Comparison of ENCODE assay signal across 8 cellular contexts in the genomic region with DNA sequence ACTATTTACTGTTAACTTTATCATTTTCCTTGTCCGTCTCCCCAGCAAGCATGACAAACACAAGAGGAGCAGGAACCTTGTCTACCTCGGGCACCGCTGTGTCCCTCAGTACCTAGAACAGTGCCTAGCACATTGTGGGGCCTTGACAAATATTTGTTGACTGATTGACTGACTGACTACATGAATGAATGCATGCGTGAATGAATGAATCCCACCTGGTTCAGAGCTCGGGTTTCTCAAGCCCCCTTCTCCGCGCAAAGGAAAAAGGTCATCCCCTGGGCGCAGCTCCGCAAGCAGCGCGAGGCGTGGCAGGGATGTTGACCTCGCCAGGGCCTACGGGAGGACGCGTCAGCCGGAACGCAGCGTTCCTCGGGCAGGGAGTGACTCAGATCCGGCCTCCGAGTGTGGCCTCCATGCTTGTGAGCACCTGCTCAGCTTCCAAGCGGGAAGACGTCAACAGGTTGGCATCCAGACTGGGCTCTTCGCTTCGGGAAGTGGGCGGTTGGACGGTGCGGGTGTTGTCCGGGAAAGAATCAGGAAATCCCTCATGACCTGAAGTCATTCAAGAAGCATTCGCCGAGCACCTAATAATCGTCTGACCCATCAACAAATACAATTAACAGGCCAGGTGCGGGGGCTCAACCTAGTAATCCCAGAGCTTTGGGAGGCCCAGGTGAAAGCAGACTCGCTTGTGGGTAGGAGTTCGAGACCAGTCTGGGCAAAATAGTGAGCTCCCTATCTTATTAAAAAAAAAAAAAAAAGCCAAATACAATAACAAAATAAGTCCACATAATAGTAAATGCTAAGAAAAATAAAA. TPM values are rescaled to one million over a fixed set of nuclear protein-coding genes. Genes with fewer than 3 reads are reported as not detected.
DNase-seq lines count a peak whose midpoint lies in the region; ATAC-seq, FAIRE-seq and TF ChIP-seq lines count a peak whose summit lies in the region.

No MANE protein-coding gene starts in this region.

- H2BK5ac ChIP-seq in H1 (ENCODE audit: low read depth, low read length): peak overlapping the region; percentile 50

- no peak overlapping the region for H3K18ac ChIP-seq in H1 (ENCODE audit: extremely low read depth, low read length)

- no peak for DNase-seq in SJSA1 (ENCODE audit: low read depth in 1 of 2, low spot score in 2 of 2)
- DNase-seq in H1 (ENCODE audit: low read depth in 1 of 2, low spot score in 2 of 2): no peak
- peak; percentile 84 to 92 for DNase-seq in uterus
- DNase-seq in NCI-H1105 treated with DMSO at 0.1 percent for 48 hours (lab: John Stamatoyannopoulos, UW): no peak
- no peak for DNase-seq in cerebellar nuclear complex (lab: John Stamatoyannopoulos, UW)

- no peak overlapping the region for H3K4ac ChIP-seq in H1 (replicated peaks; ENCODE audit: insufficient read length, low read depth, low read length)

- H3K36me3 ChIP-seq in SJSA1: no peaks in the 10 kb centered on the region
- no peaks in the 10 kb centered on the region for H3K36me3 ChIP-seq in H1 (ENCODE audit: control insufficient read depth in 2 of 4, insufficient read depth in 4 of 4, low read length in 3 of 4)
- no peaks in the 10 kb centered on the region for H3K36me3 ChIP-seq in mucosa of rectum (ENCODE audit: control insufficient read depth in 2 of 2, insufficient read depth in 2 of 2, low read length in 2 of 2)
- H3K36me3 ChIP-seq in uterus: no peaks in the 10 kb centered on the region

- H3K9me3 ChIP-seq in SJSA1 (replicated peaks) (no peaks in the 10 kb centered on the region), H1 (ENCODE audit: insufficient read depth in 2 of 2, low read depth in 1 of 2, low read length in 1 of 2) (no peaks in the 10 kb centered on the region), mucosa of rectum (ENCODE audit: control insufficient read depth in 2 of 2, low read length in 2 of 2) (no peaks in the 10 kb centered on the region), uterus (no peaks in the 10 kb centered on the region)

- H2AK5ac ChIP-seq in H1 (ENCODE audit: low read depth, low read length): no peak overlapping the region

- H3K4me1 ChIP-seq in SJSA1 (replicated peaks): peaks cover 14% of the 10 kb centered on the region
- peaks cover 0 to 9% (median 1%) of the 10 kb centered on the region in 4 experiments; a peak in 4 of 7 replicates for H3K4me1 ChIP-seq in H1 (replicated peaks in 1 of 4; ENCODE audit: control insufficient read depth in 3 of 4, insufficient read depth in 4 of 4, low read length in 3 of 4)
- peaks cover 8 to 13% of the 10 kb centered on the region in 2 donors for H3K4me1 ChIP-seq in mucosa of rectum (ENCODE audit: control insufficient read depth in 2 of 2, insufficient read depth in 2 of 2, low read length in 2 of 2)
- no peaks in the 10 kb centered on the region for H3K4me1 ChIP-seq in uterus

- H4K5ac ChIP-seq in H1 (ENCODE audit: insufficient read length, low read depth, low read length): no peak overlapping the region

- no peak overlapping the region for H3K14ac ChIP-seq in H1 (ENCODE audit: insufficient read length)

- no peaks in the 10 kb centered on the region for H3K79me1 ChIP-seq in H1 (ENCODE audit: low read depth, low read length)

- ATAC-seq in GM18858 (IDR thresholded peaks at IDR 0.05; ENCODE audit: unreplicated experiment) (peak; percentile 14), HG02885 (IDR thresholded peaks at IDR 0.05; ENCODE audit: poor library complexity, unreplicated experiment) (peak; percentile 48)

- WGBS in H1 (ENCODE audit: extremely low coverage in 1 of 2, insufficient coverage in 1 of 2, insufficient read length in 1 of 2, insufficient replicate concordance in 2 of 2, low coverage in 1 of 2, low lambda C conversion rate in 2 of 2, missing lambda C conversion rate in 1 of 2), 2 experiments: 83% methylated on average over 36 of the region's 36 CpGs; no CpG with 5 or more reads in 1 of the 2 experiments

- no peak overlapping the region for H4K91ac ChIP-seq in H1 (replicated peaks; ENCODE audit: insufficient read length, low read length)

- no peak for TF ChIP-seq CTCF in H1 (IDR thresholded peaks at IDR 0.05; ENCODE audit: control extremely low read depth in 1 of 3, insufficient read depth in 1 of 3, low read depth in 1 of 3, low read length in 3 of 3)
- no peak for TF ChIP-seq CTCF in uterus (IDR thresholded peaks at IDR 0.05)

- H2BK20ac ChIP-seq in H1 (ENCODE audit: low read length): no peak overlapping the region

- H4K20me1 ChIP-seq in H1 (replicated peaks in 1 of 2; ENCODE audit: control insufficient read depth in 1 of 2, insufficient read depth in 2 of 2, low read length in 2 of 2): no peaks in the 10 kb centered on the region

- CTCF ChIA-PET in H1 (lab: Charles Lee; ENCODE audit: partially characterized antibody): interaction anchor here (1.3 to 3.3 kb wide), 3 partner anchors 10 to 21 kb away, joined by 4 to 22 read pairs (median 6); no protein-coding TSS in a partner anchor

- H3K4me2 ChIP-seq in H1 (ENCODE audit: insufficient read depth in 1 of 2, low read depth in 2 of 2, low read length in 2 of 2): peak overlapping the region; percentile 69 to 86

- H3K27me3 ChIP-seq in SJSA1 (replicated peaks) (no peaks in the 10 kb centered on the region), H1 (replicated peaks in 1 of 4; ENCODE audit: control insufficient read depth in 3 of 4, extremely low read depth in 1 of 4, insufficient read depth in 3 of 4, low read length in 3 of 4) (no peaks in the 10 kb centered on the region), mucosa of rectum (ENCODE audit: control insufficient read depth in 2 of 2, insufficient read depth in 2 of 2, low read length in 2 of 2) (no peaks in the 10 kb centered on the region), uterus (no peaks in the 10 kb centered on the region)

- no peak overlapping the region for H3K56ac ChIP-seq in H1 (replicated peaks; ENCODE audit: insufficient read length, low read depth, low read length)

- H3K4me3 ChIP-seq in SJSA1 (peak overlapping the region; percentile 46), H1 (ENCODE audit: extremely low read depth in 1 of 4, insufficient read depth in 2 of 4, low read depth in 3 of 4, low read length in 4 of 4) (peak overlapping the region; percentile 82 to 99 (median 98); a peak in 7 of 8 replicates), mucosa of rectum (ENCODE audit: low read length in 2 of 2) (peak overlapping the region; percentile 85 to 90), uterus (peak overlapping the region; percentile 48 to 70)

- no peak for FAIRE-seq in H1 (lab: Jason Lieb, UNC)

- TF ChIP-seq POLR2A in H1 (IDR thresholded peaks at IDR 0.05; ENCODE audit: control extremely low read depth in 1 of 2, low read depth in 2 of 2, low read length in 2 of 2) (no peak), uterus (IDR thresholded peaks at IDR 0.05) (peak; percentile 27 to 49)

- no peak overlapping the region for H2BK15ac ChIP-seq in H1 (ENCODE audit: low read length)

- H4K8ac ChIP-seq in H1 (ENCODE audit: extremely low read depth, insufficient read depth, low read length): no peak overlapping the region

- H2AFZ ChIP-seq in H1 (ENCODE audit: low read length): no peak overlapping the region

- H3K9ac ChIP-seq in H1 (replicated peaks in 1 of 4; ENCODE audit: extremely low read depth in 1 of 4, low read depth in 3 of 4, low read length in 3 of 4) (no peak overlapping the region), mucosa of rectum (ENCODE audit: low read depth in 1 of 2, low read length in 2 of 2) (peak overlapping the region; percentile 84 to 90)

- peaks cover 3% of the 10 kb centered on the region for H3K23me2 ChIP-seq in H1 (ENCODE audit: low read depth, low read length)

- 0 out of 2 replicates have a peak overlapping the region, but pooled peaks have one; percentile 0 for H2BK12ac ChIP-seq in H1 (ENCODE audit: low read depth, low read length)

- TF ChIP-seq RAD21 in H1 (IDR thresholded peaks at IDR 0.05 in 1 of 2, conservative IDR thresholded peaks at IDR 0.05 in 1 of 2; ENCODE audit: low read depth in 2 of 2, low read length in 2 of 2): no peak

- H2BK120ac ChIP-seq in H1 (replicated peaks; ENCODE audit: low read depth, low read length): no peak overlapping the region

- no peak overlapping the region for H3K23ac ChIP-seq in H1 (ENCODE audit: insufficient read length)

- no peak for TF ChIP-seq EP300 in H1 (IDR thresholded peaks at IDR 0.05; ENCODE audit: borderline replicate concordance in 1 of 2, low read depth in 2 of 2, low read length in 2 of 2)

- H3K27ac ChIP-seq in SJSA1: no peak overlapping the region
- no peak overlapping the region for H3K27ac ChIP-seq in H1 (ENCODE audit: low read depth, low read length)
- peak overlapping the region; percentile 94 to 96 for H3K27ac ChIP-seq in mucosa of rectum (ENCODE audit: low read depth in 2 of 2, low read length in 2 of 2)
- peak overlapping the region; percentile 97 to 98 for H3K27ac ChIP-seq in uterus

- H3K79me2 ChIP-seq in H1 (ENCODE audit: control insufficient read depth in 1 of 2, insufficient read depth in 2 of 2, low read length in 2 of 2): no peaks in the 10 kb centered on the region

- POLR2A ChIA-PET in H1 (lab: Charles Lee; ENCODE audit: partially characterized antibody): interaction anchor here (1.1 to 3.8 kb wide), 6 partner anchors 10 to 18 kb away, joined by 3 to 34 read pairs (median 6); partner anchors contain the start of gene UBC

- intact Hi-C loops in uterus (cut with DNase I; ENCODE audit: low total_unique reads): no loop called here

TF ChIP-seq in H1, 55 proteins besides CTCF, POLR2A, EP300 and RAD21:
- TF ChIP-seq, protein P1, sequence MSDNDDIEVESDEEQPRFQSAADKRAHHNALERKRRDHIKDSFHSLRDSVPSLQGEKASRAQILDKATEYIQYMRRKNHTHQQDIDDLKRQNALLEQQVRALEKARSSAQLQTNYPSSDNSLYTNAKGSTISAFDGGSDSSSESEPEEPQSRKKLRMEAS (IDR thresholded peaks at IDR 0.05): 0 out of 2 replicates have a peak, but pooled peaks have one; percentile 18
- TF ChIP-seq CHD2 (IDR thresholded peaks at IDR 0.05; ENCODE audit: low read length): no peak

RNA-seq across cellular contexts. Expression of gene UBC, which starts 13.9 kb away (rescaled TPM):
- total RNA-seq in SJSA1 (2014; rRNA removed; shearing (Covaris generic)): 966 and 1,026 TPM in 2 replicates
- total RNA-seq in H1 (2021; fragmentation: NEBNext Ultra II Directional; extraction: Animal tissue kit (Norgen Biotek cat#: 25700)): 559 and 571 TPM in 2 replicates
- 366 and 749 TPM in 2 replicates for polyA plus RNA-seq in H1 (2011; rRNA removed)
- 933 TPM for polyA plus RNA-seq in H1 (2011; cell fraction: cytosol; rRNA removed)
- 730 TPM for polyA plus RNA-seq in H1 (2011; cell fraction: nucleus; rRNA removed)
- polyA plus RNA-seq in H1 (2012, experiment 1 of 2): 760 to 816 TPM (median 784 TPM) in 4 replicates
- polyA plus RNA-seq in H1 (2012, experiment 2 of 2): 361 TPM
- 525 TPM for polyA plus RNA-seq in H1 (2013, experiment 1 of 2)
- 524 TPM for polyA plus RNA-seq in H1 (2013, experiment 2 of 2)
- 622 and 655 TPM in 2 replicates for polyA minus RNA-seq in H1 (2011; rRNA and poly(A)+ RNA removed)
- 263 TPM for polyA minus RNA-seq in H1 (2011; cell fraction: cytosol; rRNA and poly(A)+ RNA removed)
- 233 TPM for polyA minus RNA-seq in H1 (2011; cell fraction: nucleus; rRNA and poly(A)+ RNA removed)
- total RNA-seq in uterus: 1,000 to 10,000 TPM in 2 of 4 donors, 100 to 1,000 TPM in 2; 821 to 1,719 (median 1,034) TPM

Comparison
In these comparisons a context has a peak if more than half of its experiments do, and no peak if none do; other contexts are left out.
1. DNase-seq: peak in uterus (2 of 2); none in SJSA1 (0 of 2), H1 (0 of 2), NCI-H1105 treated with DMSO at 0.1 percent for 48 hours (single experiment) and cerebellar nuclear complex (0 of 2).
2. H3K27ac ChIP-seq: peak in mucosa of rectum (2 of 2) and uterus (2 of 2); none in SJSA1 (single experiment) and H1 (single experiment).
3. H3K4me3 ChIP-seq: peak in every context shown above with its lines; median percentile 98 in H1; 88 in mucosa of rectum; 59 in uterus; 46 in SJSA1.
4. H3K9ac ChIP-seq: peak in mucosa of rectum (2 of 2); none in H1 (0 of 4).
5. POLR2A ChIP-seq: peak in uterus (2 of 2); none in H1 (0 of 2).